ENCODE assay signal across 8 cellular contexts in the genomic region with DNA sequence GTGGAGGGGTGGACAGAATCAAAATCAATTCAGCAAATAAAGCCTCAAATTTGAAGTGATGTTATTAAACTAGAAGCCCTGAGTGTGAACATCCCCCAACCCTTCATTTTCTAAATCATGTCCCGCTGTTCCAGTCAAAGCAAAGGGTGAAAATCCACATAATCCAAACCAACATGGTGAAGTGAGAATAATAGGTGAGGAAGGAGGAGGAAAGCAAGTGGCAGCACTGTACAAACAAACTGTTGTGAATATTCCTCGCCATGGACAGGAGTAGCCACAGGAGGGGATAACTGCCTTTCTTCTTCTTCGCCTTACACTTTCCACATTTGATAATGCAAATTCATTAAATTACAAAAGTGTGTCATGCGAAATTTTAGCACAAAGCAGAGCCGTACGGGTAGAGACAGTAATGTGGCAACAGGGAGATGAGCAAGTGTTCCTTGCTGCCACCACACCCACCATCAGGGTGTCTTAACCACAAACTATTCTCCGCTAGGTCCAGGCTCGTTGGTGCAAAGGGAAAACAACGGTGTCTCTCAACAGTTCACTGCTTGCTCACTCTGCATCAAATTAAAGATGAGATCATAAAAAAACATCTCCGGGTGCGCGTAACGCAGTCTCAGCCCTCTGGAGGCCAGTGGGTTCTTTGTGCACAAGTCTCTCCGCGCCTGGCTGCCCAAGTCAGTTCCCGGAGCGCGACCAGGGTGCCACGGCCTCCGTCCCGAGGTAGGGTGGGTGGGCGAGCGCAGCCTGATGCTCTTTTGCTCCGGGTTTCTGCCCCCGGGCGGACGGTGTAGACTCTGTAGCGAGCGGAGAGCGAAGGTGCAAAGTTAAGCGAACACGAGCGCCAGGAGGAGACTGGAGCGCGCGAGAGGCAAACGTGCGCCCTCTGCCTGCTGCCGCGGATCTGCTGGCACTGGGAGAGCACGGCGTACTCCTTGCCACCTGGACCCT. TPM values are rescaled to one million over a fixed set of nuclear protein-coding genes. Genes with fewer than 3 reads are reported as not detected.
DNase-seq lines count a peak whose midpoint lies in the region; ATAC-seq and TF ChIP-seq lines count a peak whose summit lies in the region.

No MANE protein-coding gene starts in this region.

- H3K27me3 Mint-ChIP-seq in activated T-helper 17 cell treated with anti-CD3 and anti-CD28 coated beads, Interleukin-2, amount 50 U/mL, for 72 hours = peaks cover 15% of the 10 kb centered on the region
- peaks cover 15% of the 10 kb centered on the region for H3K27me3 Mint-ChIP-seq in neural crest cell (ENCODE audit: low read depth)

- no peaks in the 10 kb centered on the region for H3K36me3 ChIP-seq in gastroesophageal sphincter

- H3K27me3 ChIP-seq in gastroesophageal sphincter = peaks cover 12% of the 10 kb centered on the region

- DNase-seq in NCI-H1417 (lab: John Stamatoyannopoulos, UW) (peak; percentile 3 to 96 (median 92)), NCI-H1417 treated with DMSO at 0.1 percent for 48 hours (lab: John Stamatoyannopoulos, UW) (no peak), HEK293T (ENCODE audit: extremely low spot score) (peak; percentile 59), NCI-H146 treated with DMSO at 0.1 percent for 48 hours (lab: John Stamatoyannopoulos, UW; ENCODE audit: unreplicated experiment) (peak; percentile 66), neural crest cell (ENCODE audit: low read depth, low spot score) (peak; percentile 72), NCI-H187 treated with DMSO at 0.1 percent for 48 hours (lab: John Stamatoyannopoulos, UW) (no peak)

- TF ChIP-seq CTCF in gastroesophageal sphincter (IDR thresholded peaks at IDR 0.05) (peak; percentile 35 to 83 (median 45)), neural crest cell (conservative IDR thresholded peaks at IDR 0.05) (peak; percentile 80)

- WGBS in gastroesophageal sphincter (ENCODE audit: low coverage in 1 of 2), 2 donors = 12 to 16% methylated on average over 13 of the region's 42 CpGs

- H3K4me3 ChIP-seq in gastroesophageal sphincter = peak overlapping the region; percentile 32 to 54

- no peaks in the 10 kb centered on the region for H3K9me3 ChIP-seq in gastroesophageal sphincter

- ATAC-seq in activated T-helper 17 cell treated with anti-CD3 and anti-CD28 coated beads, Interleukin-2, amount 50 U/mL, for 72 hours (replicated peaks) = peak; percentile 82
- peak; percentile 75 for ATAC-seq in gastroesophageal sphincter

- no peaks in the 10 kb centered on the region for H3K9me3 Mint-ChIP-seq in activated T-helper 17 cell treated with anti-CD3 and anti-CD28 coated beads, Interleukin-2, amount 50 U/mL, for 72 hours
- H3K9me3 Mint-ChIP-seq in neural crest cell = no peaks in the 10 kb centered on the region

- no peak for TF ChIP-seq POLR2A in gastroesophageal sphincter (IDR thresholded peaks at IDR 0.05)

- H3K27ac Mint-ChIP-seq in activated T-helper 17 cell treated with anti-CD3 and anti-CD28 coated beads, Interleukin-2, amount 50 U/mL, for 72 hours = no peak overlapping the region
- peak overlapping the region; percentile 99 for H3K27ac Mint-ChIP-seq in neural crest cell (ENCODE audit: unreplicated experiment)

- H3K4me1 ChIP-seq in gastroesophageal sphincter = peaks cover 0 to 13% (median 0%) of the 10 kb centered on the region in 3 donors

- peak overlapping the region; percentile 14 to 83 (median 75) for H3K27ac ChIP-seq in gastroesophageal sphincter

- CTCF ChIA-PET in HEK293T (lab: Yijun Ruan, JAX) = interaction anchor here (0.7 kb wide), 1 partner anchor 69 kb away, joined by 10 read pairs; no protein-coding TSS in a partner anchor

- no peaks in the 10 kb centered on the region for H3K36me3 Mint-ChIP-seq in activated T-helper 17 cell treated with anti-CD3 and anti-CD28 coated beads, Interleukin-2, amount 50 U/mL, for 72 hours (ENCODE audit: low read depth)
- H3K36me3 Mint-ChIP-seq in neural crest cell (ENCODE audit: low read depth) = no peaks in the 10 kb centered on the region

- peaks cover 4% of the 10 kb centered on the region for H3K4me1 Mint-ChIP-seq in activated T-helper 17 cell treated with anti-CD3 and anti-CD28 coated beads, Interleukin-2, amount 50 U/mL, for 72 hours
- H3K4me1 Mint-ChIP-seq in neural crest cell = peaks cover 36% of the 10 kb centered on the region

- POLR2A ChIA-PET in HEK293T (lab: Yijun Ruan, JAX) = no interaction called here

- H3K4me3 Mint-ChIP-seq in activated T-helper 17 cell treated with anti-CD3 and anti-CD28 coated beads, Interleukin-2, amount 50 U/mL, for 72 hours = peak overlapping the region; percentile 64
- H3K4me3 Mint-ChIP-seq in neural crest cell = peak overlapping the region; percentile 96

- no peak for TF ChIP-seq EP300 in gastroesophageal sphincter (IDR thresholded peaks at IDR 0.05)

TF ChIP-seq in HEK293T, 16 proteins besides CTCF, POLR2A, EP300 and RAD21:
- TF ChIP-seq L3MBTL2 (conservative IDR thresholded peaks at IDR 0.05) = peak; percentile 49; the same call in 1 of the 2 replicates
- no peak for TF ChIP-seq FOXM1 (IDR thresholded peaks at IDR 0.05; ENCODE audit: borderline replicate concordance)
- TF ChIP-seq LEF1 (IDR thresholded peaks at IDR 0.05; ENCODE audit: borderline replicate concordance) = no peak

RNA-seq across cellular contexts. Expression of a gene that starts 6.7 kb away (rescaled TPM):
- 1 to 10 TPM in 1 of 2 donors, under 1 TPM in 1; 0.11 to 2.1 TPM for total RNA-seq in activated T-helper 17 cell treated with anti-CD3 and anti-CD28 coated beads, Interleukin-2, amount 50 U/mL, for 72 hours
- total RNA-seq in gastroesophageal sphincter (10 to 100 TPM in 3 of 4 donors, 1 to 10 TPM in 1; 9.3 to 20.4 (median 15.9) TPM), neural crest cell (22.1 and 24.6 TPM in 2 replicates)

Comparison
In these comparisons a context has a peak if more than half of its experiments do, and no peak if none do; other contexts are left out.
1. DNase-seq: peak in NCI-H1417 (3 of 3), HEK293T (single experiment), NCI-H146 treated with DMSO at 0.1 percent for 48 hours (single experiment) and neural crest cell (single experiment); none in NCI-H1417 treated with DMSO at 0.1 percent for 48 hours (single experiment) and NCI-H187 treated with DMSO at 0.1 percent for 48 hours (single experiment).